Comparison of ENCODE assay signal across 9 cellular contexts in the genomic region with DNA sequence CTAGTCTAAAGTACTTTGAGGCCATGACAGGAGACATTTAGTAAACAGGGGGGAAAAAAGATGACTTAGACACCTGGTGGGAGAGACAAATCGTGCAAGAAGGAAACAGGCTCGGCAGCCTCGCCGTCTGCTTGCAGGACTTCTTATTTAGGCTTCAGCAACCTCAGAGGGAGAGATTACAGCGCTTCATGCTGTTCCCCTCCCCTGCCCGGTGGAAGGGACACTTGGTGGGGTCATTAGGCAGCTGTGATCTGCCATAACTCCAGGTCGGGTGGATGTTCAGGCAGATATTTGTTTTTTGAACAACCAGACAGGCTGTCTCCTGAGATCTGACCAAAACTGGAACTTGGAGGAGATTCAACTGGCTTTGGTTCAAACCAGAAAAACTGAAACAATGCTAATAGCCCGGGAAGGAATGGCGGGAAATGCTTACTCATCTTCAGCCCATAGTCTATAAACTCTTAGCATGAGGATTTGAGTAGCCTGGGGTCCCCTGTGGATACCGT. TPM values are rescaled to one million over a fixed set of nuclear protein-coding genes. Genes with fewer than 3 reads are reported as not detected.
DNase-seq lines count a peak whose midpoint lies in the region; ATAC-seq and TF ChIP-seq lines count a peak whose summit lies in the region.
"Had no signal": no experiment of that assay in that cellular context is flagged by ENCODE, and none has a peak within 500 bp of the region (broad histone marks: within the 10 kb centered on the region; RNA-seq: fewer than 3 reads in every experiment).

No MANE protein-coding gene starts in this region.

- DNase-seq in SHP77 treated with DMSO at 0.1 percent for 48 hours (lab: John Stamatoyannopoulos, UW) (peak; percentile 8), SHP77 (lab: John Stamatoyannopoulos, UW) (no peak), chondrocyte (ENCODE audit: low spot score) (no peak), medulla oblongata (ENCODE audit: extremely low spot score) (peak; percentile 54), T-helper 1 cell (no peak)
- no peak for DNase-seq in activated CD8-positive, alpha-beta memory T cell treated with anti-CD3 and anti-CD28 coated beads, Interleukin-2, amount 50 U/mL, for 4 hours
- DNase-seq: CD4-positive, alpha-beta T cell had no signal

- H3K4me1 Mint-ChIP-seq in chondrocyte (ENCODE audit: low read depth), result peaks cover 20% of the 10 kb centered on the region

- H3K9me3 Mint-ChIP-seq in chondrocyte (ENCODE audit: low read depth), result peaks cover 10% of the 10 kb centered on the region
- H3K9me3 Mint-ChIP-seq: CD4-positive, alpha-beta T cell had no signal

- no peaks in the 10 kb centered on the region for H3K36me3 Mint-ChIP-seq in chondrocyte (ENCODE audit: low read depth)

- peak overlapping the region; percentile 32 for H3K27ac Mint-ChIP-seq in chondrocyte (ENCODE audit: unreplicated experiment)
- H3K27ac Mint-ChIP-seq: CD4-positive, alpha-beta T cell had no signal

- TF ChIP-seq CTCF in chondrocyte (IDR thresholded peaks at IDR 0.05), result no peak

- H3K4me3 Mint-ChIP-seq in chondrocyte (ENCODE audit: unreplicated experiment), result no peak overlapping the region
- H3K4me3 Mint-ChIP-seq: CD4-positive, alpha-beta T cell had no signal

- no peaks in the 10 kb centered on the region for H3K27me3 Mint-ChIP-seq in chondrocyte (ENCODE audit: low read depth)
- H3K27me3 Mint-ChIP-seq: CD4-positive, alpha-beta T cell had no signal

- ATAC-seq in activated CD4-positive, CD25-positive, alpha-beta regulatory T cell treated with anti-CD3 and anti-CD28 coated beads, Interleukin-2, amount 50 U/mL, for 24 hours, result no peak
- ATAC-seq in HG02798 (IDR thresholded peaks at IDR 0.05; ENCODE audit: poor library complexity, unreplicated experiment), result no peak

RNA-seq across cellular contexts. Expression of gene CD180, which starts 38.1 kb away (rescaled TPM):
- total RNA-seq in chondrocyte, result not detected in 3 replicates

Comparison
In these comparisons a context has a peak if more than half of its experiments do, and no peak if none do; other contexts are left out.
1. DNase-seq: peak in SHP77 treated with DMSO at 0.1 percent for 48 hours (single experiment) and medulla oblongata (single experiment); none in SHP77 (0 of 2), chondrocyte (single experiment), T-helper 1 cell (0 of 5) and activated CD8-positive, alpha-beta memory T cell treated with anti-CD3 and anti-CD28 coated beads, Interleukin-2, amount 50 U/mL, for 4 hours (single experiment).